In the genomic region with DNA sequence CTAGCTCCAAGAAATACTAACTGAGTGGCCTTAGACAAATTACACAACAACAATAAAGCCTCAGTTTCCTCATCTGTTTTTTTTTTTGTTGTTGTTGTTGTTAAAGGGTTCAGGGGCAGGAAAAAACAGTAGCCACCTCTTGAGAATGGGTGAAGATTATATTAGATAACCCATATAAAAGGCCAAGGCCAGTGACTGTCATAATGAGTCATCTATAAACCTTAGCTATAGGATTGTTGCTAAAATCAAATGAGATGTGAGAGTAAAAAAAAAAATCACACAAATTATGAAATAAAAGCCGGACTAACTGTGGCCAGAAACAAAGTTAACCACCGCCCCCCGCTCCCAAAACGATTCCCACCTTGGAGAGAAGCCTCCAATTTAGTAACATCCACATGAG, we compare ENCODE assay signal across 8 cellular contexts. TPM values are rescaled to one million over a fixed set of nuclear protein-coding genes. Genes with fewer than 3 reads are reported as not detected.
DNase-seq lines count a peak whose midpoint lies in the region; ATAC-seq, FAIRE-seq and TF ChIP-seq lines count a peak whose summit lies in the region.

No MANE protein-coding gene starts in this region.

- peaks cover 9% of the 10 kb centered on the region; the same call in 1 of the 2 replicates for H3K23me2 ChIP-seq in H1 (ENCODE audit: low read depth, low read length)

- H2BK12ac ChIP-seq in H1 (ENCODE audit: low read depth, low read length), result no peak overlapping the region

- H2BK20ac ChIP-seq in H1 (ENCODE audit: low read length), result no peak overlapping the region

- no peak overlapping the region for H4K8ac ChIP-seq in H1 (ENCODE audit: extremely low read depth, insufficient read depth, low read length)

- H2BK120ac ChIP-seq in H1 (replicated peaks; ENCODE audit: low read depth, low read length), result no peak overlapping the region

- TF ChIP-seq POLR2A in H1 (IDR thresholded peaks at IDR 0.05; ENCODE audit: control extremely low read depth in 1 of 2, low read depth in 2 of 2, low read length in 2 of 2), result no peak
- no peak for TF ChIP-seq POLR2A in gastroesophageal sphincter (IDR thresholded peaks at IDR 0.05)

- H3K79me2 ChIP-seq in OCI-LY1 (ENCODE audit: insufficient read depth, low read length) (peaks cover 65% of the 10 kb centered on the region), H1 (ENCODE audit: control insufficient read depth in 1 of 2, insufficient read depth in 2 of 2, low read length in 2 of 2) (peaks cover 42 to 68% of the 10 kb centered on the region in 2 experiments)

- no peak overlapping the region for H3K18ac ChIP-seq in H1 (ENCODE audit: extremely low read depth, low read length)

- no peak overlapping the region for H4K91ac ChIP-seq in H1 (replicated peaks; ENCODE audit: insufficient read length, low read length)

- H3K9ac ChIP-seq in OCI-LY1 (ENCODE audit: low read length), result peak overlapping the region; percentile 82
- peak overlapping the region in 3 of 4 experiments; percentile 77 to 90 (median 90); a peak in 4 of 7 replicates for H3K9ac ChIP-seq in H1 (replicated peaks in 1 of 4; ENCODE audit: extremely low read depth in 1 of 4, low read depth in 3 of 4, low read length in 3 of 4)

- no peak overlapping the region for H2BK5ac ChIP-seq in H1 (ENCODE audit: low read depth, low read length)

- POLR2A ChIA-PET in H1 (lab: Charles Lee; ENCODE audit: partially characterized antibody), result interaction anchor here (0.6 to 9.6 kb wide), 11 partner anchors 10 to 1058 kb away, joined by 3 to 90 read pairs (median 4); partner anchors contain the start of genes ERP29, TMEM116 and TRAFD1

- 86% methylated on average over 4 of the region's 4 CpGs; no CpG with 5 or more reads in 1 of the 2 experiments for WGBS in H1 (ENCODE audit: extremely low coverage in 1 of 2, insufficient coverage in 1 of 2, insufficient read length in 1 of 2, insufficient replicate concordance in 2 of 2, low coverage in 1 of 2, low lambda C conversion rate in 2 of 2, missing lambda C conversion rate in 1 of 2), 2 experiments
- WGBS in gastroesophageal sphincter (ENCODE audit: low coverage in 1 of 2), 2 donors, result 0 to 41% methylated on average over 1 to 4 of the region's 4 CpGs

- no peak overlapping the region for H3K23ac ChIP-seq in H1 (ENCODE audit: insufficient read length)

- no peak for TF ChIP-seq EP300 in H1 (IDR thresholded peaks at IDR 0.05; ENCODE audit: borderline replicate concordance in 1 of 2, low read depth in 2 of 2, low read length in 2 of 2)
- no peak for TF ChIP-seq EP300 in gastroesophageal sphincter (IDR thresholded peaks at IDR 0.05)

- H2AK5ac ChIP-seq in H1 (ENCODE audit: low read depth, low read length), result no peak overlapping the region

- TF ChIP-seq CTCF in OCI-LY1 (IDR thresholded peaks at IDR 0.05; ENCODE audit: low read length) (no peak), H1 (IDR thresholded peaks at IDR 0.05; ENCODE audit: control extremely low read depth in 1 of 3, insufficient read depth in 1 of 3, low read depth in 1 of 3, low read length in 3 of 3) (no peak), neutrophil (IDR thresholded peaks at IDR 0.05) (no peak), gastroesophageal sphincter (IDR thresholded peaks at IDR 0.05) (no peak)

- H3K9me2 ChIP-seq in OCI-LY1 (ENCODE audit: low read depth, low read length), result no peaks in the 10 kb centered on the region

- H3K4me2 ChIP-seq in OCI-LY1 (ENCODE audit: low read length), result peak overlapping the region; percentile 74
- peak overlapping the region; percentile 87 to 97 for H3K4me2 ChIP-seq in H1 (ENCODE audit: insufficient read depth in 1 of 2, low read depth in 2 of 2, low read length in 2 of 2)

- H3K14ac ChIP-seq in H1 (ENCODE audit: insufficient read length), result no peak overlapping the region

- no peak for FAIRE-seq in H1 (lab: Jason Lieb, UNC)

- H3K36me3 ChIP-seq in OCI-LY1 (ENCODE audit: insufficient read depth, low read length) (peaks cover 27% of the 10 kb centered on the region; the same call in 1 of the 2 replicates), H1 (ENCODE audit: control insufficient read depth in 2 of 4, insufficient read depth in 4 of 4, low read length in 3 of 4) (peaks cover 0 to 5% (median 2%) of the 10 kb centered on the region in 4 experiments; a peak in 2 of 8 replicates), neutrophil (no peaks in the 10 kb centered on the region), gastroesophageal sphincter (no peaks in the 10 kb centered on the region)

- CTCF ChIA-PET in H1 (lab: Charles Lee; ENCODE audit: partially characterized antibody), result interaction anchor here (0.6 to 1.1 kb wide), 3 partner anchors 34 to 277 kb away, joined by 4 to 5 read pairs (median 4); no protein-coding TSS in a partner anchor

- no peak overlapping the region for H3K56ac ChIP-seq in H1 (replicated peaks; ENCODE audit: insufficient read length, low read depth, low read length)

- H2AFZ ChIP-seq in OCI-LY1 (ENCODE audit: low read length), result no peak overlapping the region
- H2AFZ ChIP-seq in H1 (ENCODE audit: low read length), result no peak overlapping the region

- H3K4me1 ChIP-seq in OCI-LY1 (ENCODE audit: insufficient read depth, low read length, severe bottlenecking), result peaks cover 41% of the 10 kb centered on the region
- H3K4me1 ChIP-seq in H1 (replicated peaks in 1 of 4; ENCODE audit: control insufficient read depth in 3 of 4, insufficient read depth in 4 of 4, low read length in 3 of 4), result peaks cover 4 to 14% (median 12%) of the 10 kb centered on the region in 4 experiments; a peak in 4 of 7 replicates
- H3K4me1 ChIP-seq in neutrophil (ENCODE audit: control insufficient read depth in 1 of 2, insufficient read depth in 1 of 2, low read depth in 1 of 2, low read length in 1 of 2), result peaks cover 25 to 27% of the 10 kb centered on the region in 2 experiments
- peaks cover 0 to 62% (median 17%) of the 10 kb centered on the region in 3 donors for H3K4me1 ChIP-seq in gastroesophageal sphincter

- no peaks in the 10 kb centered on the region for H3F3A ChIP-seq in OCI-LY1 (ENCODE audit: insufficient read depth, low read length)

- H3K27ac ChIP-seq in OCI-LY1 (ENCODE audit: low read depth, low read length, poor library complexity, severe bottlenecking), result peak overlapping the region; percentile 82
- no peak overlapping the region for H3K27ac ChIP-seq in H1 (ENCODE audit: low read depth, low read length)
- peak overlapping the region; percentile 90 for H3K27ac ChIP-seq in neutrophil
- H3K27ac ChIP-seq in gastroesophageal sphincter, result peak overlapping the region in 2 of 4 donors; percentile 97 to 98

- H3K9me3 ChIP-seq in OCI-LY1 (ENCODE audit: low read length) (no peaks in the 10 kb centered on the region), H1 (ENCODE audit: insufficient read depth in 2 of 2, low read depth in 1 of 2, low read length in 1 of 2) (no peaks in the 10 kb centered on the region), neutrophil (no peaks in the 10 kb centered on the region), gastroesophageal sphincter (no peaks in the 10 kb centered on the region)

- H3K4me3 ChIP-seq in OCI-LY1 (ENCODE audit: low read depth, low read length, poor library complexity, severe bottlenecking) (peak overlapping the region; percentile 96), H1 (ENCODE audit: extremely low read depth in 1 of 4, insufficient read depth in 2 of 4, low read depth in 3 of 4, low read length in 4 of 4) (peak overlapping the region; percentile 82 to 98 (median 88); a peak in 7 of 8 replicates), neutrophil (ENCODE audit: low read depth in 1 of 2, low read length in 1 of 2) (no peak overlapping the region), gastroesophageal sphincter (peak overlapping the region in 1 of 2 donors; percentile 85)

- no peaks in the 10 kb centered on the region for H3K27me3 ChIP-seq in OCI-LY1 (ENCODE audit: insufficient read depth, low read length)
- H3K27me3 ChIP-seq in H1 (replicated peaks in 1 of 4; ENCODE audit: control insufficient read depth in 3 of 4, extremely low read depth in 1 of 4, insufficient read depth in 3 of 4, low read length in 3 of 4), result no peaks in the 10 kb centered on the region
- H3K27me3 ChIP-seq in neutrophil, result no peaks in the 10 kb centered on the region
- H3K27me3 ChIP-seq in gastroesophageal sphincter, result no peaks in the 10 kb centered on the region

- H3K4ac ChIP-seq in H1 (replicated peaks; ENCODE audit: insufficient read length, low read depth, low read length), result no peak overlapping the region

- no peak overlapping the region for H4K5ac ChIP-seq in H1 (ENCODE audit: insufficient read length, low read depth, low read length)

- no peak for ATAC-seq in gastroesophageal sphincter

- DNase-seq in COLO829 (ENCODE audit: low spot score) (peak; percentile 13), H1 (ENCODE audit: low read depth in 1 of 2, low spot score in 2 of 2) (no peak), kidney tubule cell (ENCODE audit: low spot score) (no peak), OCI-M2 (lab: John Stamatoyannopoulos, UW; ENCODE audit: unreplicated experiment) (no peak), cerebellar nuclear complex (lab: John Stamatoyannopoulos, UW) (no peak)

- no peak overlapping the region for H2BK15ac ChIP-seq in H1 (ENCODE audit: low read length)

- H4K20me1 ChIP-seq in OCI-LY1 (ENCODE audit: insufficient read depth, low read length) (no peaks in the 10 kb centered on the region), H1 (replicated peaks in 1 of 2; ENCODE audit: control insufficient read depth in 1 of 2, insufficient read depth in 2 of 2, low read length in 2 of 2) (peaks cover 15 to 16% of the 10 kb centered on the region in 2 experiments)

- H3K79me1 ChIP-seq in H1 (ENCODE audit: low read depth, low read length), result no peaks in the 10 kb centered on the region; the same call in 1 of the 2 replicates

- TF ChIP-seq RAD21 in H1 (IDR thresholded peaks at IDR 0.05 in 1 of 2, conservative IDR thresholded peaks at IDR 0.05 in 1 of 2; ENCODE audit: low read depth in 2 of 2, low read length in 2 of 2), result no peak

RNA-seq across cellular contexts. Expression of gene NAA25, which starts 1.3 kb away (rescaled TPM):
- total RNA-seq in H1 (2021; fragmentation: NEBNext Ultra II Directional; extraction: Animal tissue kit (Norgen Biotek cat#: 25700)), result 53.4 and 60.3 TPM in 2 replicates
- polyA plus RNA-seq in H1 (2011; rRNA removed), result 7.8 and 10.8 TPM in 2 replicates
- 12.5 TPM for polyA plus RNA-seq in H1 (2011; cell fraction: cytosol; rRNA removed)
- polyA plus RNA-seq in H1 (2011; cell fraction: nucleus; rRNA removed), result 16.0 TPM
- polyA plus RNA-seq in H1 (2012, experiment 1 of 2), result 14.9 to 27.3 TPM (median 18.9 TPM) in 4 replicates
- 1.5 TPM for polyA plus RNA-seq in H1 (2012, experiment 2 of 2)
- 35.0 TPM for polyA plus RNA-seq in H1 (2013, experiment 1 of 2)
- 39.9 TPM for polyA plus RNA-seq in H1 (2013, experiment 2 of 2)
- polyA minus RNA-seq in H1 (2011; rRNA and poly(A)+ RNA removed), result 69.8 and 95.8 TPM in 2 replicates
- polyA minus RNA-seq in H1 (2011; cell fraction: cytosol; rRNA and poly(A)+ RNA removed), result 23.3 TPM
- polyA minus RNA-seq in H1 (2011; cell fraction: nucleus; rRNA and poly(A)+ RNA removed), result 38.6 TPM
- 10 to 100 TPM; 11.1 to 22.6 (median 17.3) TPM for total RNA-seq in gastroesophageal sphincter

RNA-seq across cellular contexts. Expression of gene TRAFD1, which starts 18.1 kb away (rescaled TPM):
- 33.1 and 36.3 TPM in 2 replicates for total RNA-seq in H1 (2021; fragmentation: NEBNext Ultra II Directional; extraction: Animal tissue kit (Norgen Biotek cat#: 25700))
- polyA plus RNA-seq in H1 (2011; rRNA removed), result 16.1 and 18.1 TPM in 2 replicates
- 24.2 TPM for polyA plus RNA-seq in H1 (2011; cell fraction: cytosol; rRNA removed)
- 20.6 TPM for polyA plus RNA-seq in H1 (2011; cell fraction: nucleus; rRNA removed)
- polyA plus RNA-seq in H1 (2012, experiment 1 of 2), result 28.4 to 33.5 TPM (median 31.0 TPM) in 4 replicates
- 25.2 TPM for polyA plus RNA-seq in H1 (2012, experiment 2 of 2)
- 17.9 TPM for polyA plus RNA-seq in H1 (2013, experiment 1 of 2)
- polyA plus RNA-seq in H1 (2013, experiment 2 of 2), result 16.1 TPM
- polyA minus RNA-seq in H1 (2011; rRNA and poly(A)+ RNA removed), result 28.5 and 32.7 TPM in 2 replicates
- polyA minus RNA-seq in H1 (2011; cell fraction: cytosol; rRNA and poly(A)+ RNA removed), result 10.0 TPM
- 11.2 TPM for polyA minus RNA-seq in H1 (2011; cell fraction: nucleus; rRNA and poly(A)+ RNA removed)
- total RNA-seq in gastroesophageal sphincter, result 10 to 100 TPM; 28.2 to 37.7 (median 30.2) TPM

Comparison
In these comparisons a context has a peak if more than half of its experiments do, and no peak if none do; other contexts are left out.
1. H3K4me3 ChIP-seq: peak in OCI-LY1 (single experiment) and H1 (4 of 4); none in neutrophil (0 of 2).